Comparison of ENCODE assay signal across 10 cellular contexts in genomic region chr1:78688701-78689100, GRCh38. TPM values are rescaled to one million over a fixed set of nuclear protein-coding genes. Genes with fewer than 3 reads are reported as not detected.
A peak's percentile ranks its signal among the peaks of the same experiment; 100 is the strongest.
DNase-seq lines count a peak whose midpoint lies in the region; TF ChIP-seq lines count a peak whose summit lies in the region.
"Had no signal": no experiment of that assay in that cellular context is flagged by ENCODE, and none has a peak within 500 bp of the region (broad histone marks: within the 10 kb centered on the region; RNA-seq: fewer than 3 reads in every experiment).

No MANE protein-coding gene starts in this region.

- no peak overlapping the region for H3K27ac ChIP-seq in 22Rv1

- DNase-seq in GM10266 (ENCODE audit: extremely low spot score): no peak
- peak; percentile 29 for DNase-seq in SK-N-DZ (ENCODE audit: low spot score)
- peak; percentile 54 for DNase-seq in fibroblast of villous mesenchyme (ENCODE audit: low read depth)
- DNase-seq in activated CD4-positive, alpha-beta T cell treated with anti-CD3 and anti-CD28 coated beads for 1 hour: no peak
- DNase-seq in stimulated activated naive CD4-positive, alpha-beta T cell (lab: John Stamatoyannopoulos, UW): no peak
- DNase-seq in HK-2 (ENCODE audit: unreplicated experiment): no peak
- DNase-seq in hippocampal formation (lab: John Stamatoyannopoulos, UW): no peak
- DNase-seq: activated naive CD8-positive, alpha-beta T cell treated with anti-CD3 and anti-CD28 coated beads for 36 hours; CD4-positive, alpha-beta T cell had no signal

- H3K4me3 ChIP-seq in fibroblast of villous mesenchyme (ENCODE audit: low read depth, low read length): no peak overlapping the region

- TF ChIP-seq CTCF in 22Rv1 (IDR thresholded peaks at IDR 0.05) (peak; percentile 38), GM10266 (IDR thresholded peaks at IDR 0.05; ENCODE audit: control insufficient read depth, insufficient read depth, low read depth, missing control alignments) (peak; percentile 7), fibroblast of villous mesenchyme (IDR thresholded peaks at IDR 0.05; ENCODE audit: insufficient read depth, low read depth, low read length) (peak; percentile 29)

RNA-seq across cellular contexts. Expression of gene IFI44, which starts 39.1 kb away (rescaled TPM):
- polyA plus RNA-seq in SK-N-DZ (2014; cell fraction: cytosol; rRNA removed): 0.17 and 1.1 TPM in 2 replicates
- 0.72 and 0.97 TPM in 2 replicates for polyA plus RNA-seq in SK-N-DZ (2014; cell fraction: nucleus; rRNA removed)
- total RNA-seq in fibroblast of villous mesenchyme: 4.7 and 5.2 TPM in 2 replicates

Comparison
In these comparisons a context has a peak if more than half of its experiments do, and no peak if none do; other contexts are left out.
1. DNase-seq: peak in SK-N-DZ (single experiment) and fibroblast of villous mesenchyme (single experiment); none in GM10266 (single experiment), activated CD4-positive, alpha-beta T cell treated with anti-CD3 and anti-CD28 coated beads for 1 hour (single experiment), stimulated activated naive CD4-positive, alpha-beta T cell (0 of 6), HK-2 (single experiment) and hippocampal formation (0 of 2).
2. Peak in every context shown above with its lines, with median percentiles within 50 percentile points of each other: CTCF ChIP-seq.